26 cellular contexts compared by ENCODE assay signal in the genomic region with DNA sequence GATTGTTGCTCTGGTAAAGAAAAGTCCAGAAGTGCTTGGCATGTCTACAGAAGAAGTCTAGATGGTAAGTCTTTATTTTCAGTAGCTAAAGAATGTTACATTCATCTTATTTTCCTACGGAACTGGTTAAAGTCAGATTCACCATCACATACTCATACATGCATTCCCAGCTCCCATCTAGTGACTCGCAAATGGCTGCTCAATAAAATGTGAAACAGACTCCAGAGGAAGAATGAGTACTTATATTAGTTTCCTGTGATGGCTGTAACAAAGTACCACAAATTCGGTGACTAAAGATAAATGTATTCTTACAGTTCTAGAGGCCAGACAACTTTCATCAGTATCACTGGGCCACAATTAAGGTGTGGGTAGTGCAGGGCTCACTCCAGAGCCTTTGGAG.
"Had no signal": no experiment of that assay in that cellular context is flagged by ENCODE, and none has a peak within 500 bp of the region (broad histone marks: within the 10 kb centered on the region; RNA-seq: fewer than 3 reads in every experiment).

No MANE protein-coding gene starts in this region.

- H3K27me3 Mint-ChIP-seq: activated CD8-positive, alpha-beta T cell treated with anti-CD3 and anti-CD28 coated beads for 36 hours; activated naive CD4-positive, alpha-beta T cell treated with anti-CD3 and anti-CD28 coated beads, Interleukin-2, amount 10 ng/mL, durations not matched to agents 7 days and 5 days; activated naive CD8-positive, alpha-beta T cell treated with anti-CD3 and anti-CD28 coated beads for 36 hours had no signal

- H3K27ac Mint-ChIP-seq: activated CD4-positive, alpha-beta T cell treated with anti-CD3 and anti-CD28 coated beads for 36 hours; activated CD8-positive, alpha-beta T cell treated with anti-CD3 and anti-CD28 coated beads for 36 hours; activated naive CD4-positive, alpha-beta T cell treated with anti-CD3 and anti-CD28 coated beads, Interleukin-2, amount 10 ng/mL, durations not matched to agents 7 days and 5 days; activated naive CD8-positive, alpha-beta T cell treated with anti-CD3 and anti-CD28 coated beads for 36 hours; activated T-cell treated with anti-CD3 and anti-CD28 coated beads, Interleukin-2, amount 50 U/mL, for 72 hours; activated T-helper 2 cell treated with anti-CD3 and anti-CD28 coated beads, Interferon-gamma antibody, Interleukin-2, Interleukin-4, amounts not matched to agents 10 μg/mL and 5 μg/mL and 100 μg/mL, durations not matched to agents 14 hours and 24 hours and 36 hours had no signal

- H3K36me3 ChIP-seq: breast epithelium, SJCRH30, WERI-Rb-1 had no signal

- ATAC-seq: activated CD4-positive, alpha-beta T cell treated with anti-CD3 and anti-CD28 coated beads for 36 hours; activated CD8-positive, alpha-beta T cell treated with anti-CD3 and anti-CD28 coated beads for 36 hours; activated T-cell treated with anti-CD3 and anti-CD28 coated beads, Interleukin-2, amount 50 U/mL, for 72 hours; Panc1; Right ventricle myocardium inferior had no signal

- H3K4me3 ChIP-seq: breast epithelium, SJCRH30 had no signal

- H3K36me3 Mint-ChIP-seq: activated naive CD4-positive, alpha-beta T cell treated with anti-CD3 and anti-CD28 coated beads, Interleukin-2, amount 10 ng/mL, durations not matched to agents 7 days and 5 days; activated naive CD8-positive, alpha-beta T cell treated with anti-CD3 and anti-CD28 coated beads for 36 hours had no signal

- H3K27ac ChIP-seq: breast epithelium, SJCRH30, WERI-Rb-1 had no signal

- H3K9me3 ChIP-seq: breast epithelium, SJCRH30, SK-N-SH had no signal

- H3K4me2 ChIP-seq: SK-N-SH had no signal

- H3K9me3 Mint-ChIP-seq: activated CD8-positive, alpha-beta T cell treated with anti-CD3 and anti-CD28 coated beads for 36 hours; activated naive CD4-positive, alpha-beta T cell treated with anti-CD3 and anti-CD28 coated beads, Interleukin-2, amount 10 ng/mL, durations not matched to agents 7 days and 5 days; activated naive CD8-positive, alpha-beta T cell treated with anti-CD3 and anti-CD28 coated beads for 36 hours; activated T-cell treated with anti-CD3 and anti-CD28 coated beads, Interleukin-2, amount 50 U/mL, for 72 hours; activated T-helper 2 cell treated with anti-CD3 and anti-CD28 coated beads, Interferon-gamma antibody, Interleukin-2, Interleukin-4, amounts not matched to agents 10 μg/mL and 5 μg/mL and 100 μg/mL, durations not matched to agents 14 hours and 24 hours and 36 hours had no signal

- H3K4me1 ChIP-seq: breast epithelium had no signal

- H3K27me3 ChIP-seq: breast epithelium, SJCRH30 had no signal

- H3K4me3 Mint-ChIP-seq: activated CD4-positive, alpha-beta T cell treated with anti-CD3 and anti-CD28 coated beads for 36 hours; activated CD8-positive, alpha-beta T cell treated with anti-CD3 and anti-CD28 coated beads for 36 hours; activated naive CD4-positive, alpha-beta T cell treated with anti-CD3 and anti-CD28 coated beads, Interleukin-2, amount 10 ng/mL, durations not matched to agents 7 days and 5 days; activated naive CD8-positive, alpha-beta T cell treated with anti-CD3 and anti-CD28 coated beads for 36 hours; activated T-cell treated with anti-CD3 and anti-CD28 coated beads, Interleukin-2, amount 50 U/mL, for 72 hours had no signal

- DNase-seq: activated CD4-positive, alpha-beta T cell treated with anti-CD3 and anti-CD28 coated beads for 36 hours; activated CD4-positive, alpha-beta T cell treated with anti-CD3 and anti-CD28 coated beads, Interleukin-2, amount 50 U/mL, for 1 hour; activated CD8-positive, alpha-beta memory T cell treated with anti-CD3 and anti-CD28 coated beads, Interleukin-2, amount 50 U/mL, for 4 hours; activated CD8-positive, alpha-beta T cell treated with anti-CD3 and anti-CD28 coated beads for 36 hours; activated gamma-delta T cell treated with Interleukin-2 at 50 U/mL for 16 hours; activated naive CD4-positive, alpha-beta T cell treated with anti-CD3 and anti-CD28 coated beads, Interleukin-2, amount 10 ng/mL, durations not matched to agents 7 days and 5 days; activated naive CD8-positive, alpha-beta T cell treated with anti-CD3 and anti-CD28 coated beads for 36 hours; activated T-cell treated with anti-CD3 and anti-CD28 coated beads, Interleukin-2, amount 50 U/mL, for 72 hours; caudate nucleus; NCI-H1092; NCI-H1417; NCI-H1930; NCI-H345; NCI-H510A; NCI-H526 treated with DMSO at 0.1 percent for 48 hours; NK-92 treated with Interleukin-12 subunit alpha and Interleukin-12 subunit beta, amount 100 ng/mL, for 24 hours; OCI-M1; RPMI8226; SJCRH30; SK-N-SH; T-helper 1 cell; WERI-Rb-1 had no signal

- H3K4me1 Mint-ChIP-seq: activated CD4-positive, alpha-beta T cell treated with anti-CD3 and anti-CD28 coated beads for 36 hours; activated naive CD4-positive, alpha-beta T cell treated with anti-CD3 and anti-CD28 coated beads, Interleukin-2, amount 10 ng/mL, durations not matched to agents 7 days and 5 days; activated naive CD8-positive, alpha-beta T cell treated with anti-CD3 and anti-CD28 coated beads for 36 hours had no signal
